In genomic region chr5:170534941-170535340, GRCh38 we compare ENCODE assay signal across 26 cellular contexts. TPM values are rescaled to one million over a fixed set of nuclear protein-coding genes. Genes with fewer than 3 reads are reported as not detected.
"Had no signal": no experiment of that assay in that cellular context is flagged by ENCODE, and none has a peak within 500 bp of the region (broad histone marks: within the 10 kb centered on the region; RNA-seq: fewer than 3 reads in every experiment).

No MANE protein-coding gene starts in this region.

- DNase-seq: activated CD4-positive, alpha-beta T cell treated with anti-CD3 and anti-CD28 coated beads, Interleukin-2, amount 10 ng/mL, durations not matched to agents 24 days and 14 days; activated CD4-positive, alpha-beta T cell treated with anti-CD3 and anti-CD28 coated beads, Interleukin-2, amount 50 U/mL, for 48 hours; activated CD4-positive, CD25-positive, alpha-beta regulatory T cell treated with anti-CD3 and anti-CD28 coated beads, Interleukin-2, amount 50 U/mL, for 72 hours; activated gamma-delta T cell; activated naive CD4-positive, alpha-beta T cell treated with anti-CD3 and anti-CD28 coated beads for 36 hours; activated T-cell treated with anti-CD3 and anti-CD28 coated beads for 4 hours; activated T-cell treated with anti-CD3 and anti-CD28 coated beads, Interleukin-2, amount 50 U/mL, for 48 hours; amygdala; Karpas-422; NCI-H1105 treated with DMSO at 0.1 percent for 48 hours; NCI-H1436 treated with DMSO at 0.1 percent for 48 hours; NCI-H187; NCI-H2081 treated with DMSO at 0.1 percent for 48 hours; NCI-H2227 treated with DMSO at 0.1 percent for 48 hours; NCI-H526 treated with DMSO at 0.1 percent for 48 hours; NCI-H82; OCI-M1; SIG-M5; T-helper 17 cell; T-helper 9 cell had no signal

- H3K4me3 ChIP-seq: K562 had no signal

- H3K27ac Mint-ChIP-seq: activated CD4-positive, alpha-beta T cell treated with anti-CD3 and anti-CD28 coated beads, Interleukin-2, amount 10 ng/mL, durations not matched to agents 24 days and 14 days; activated naive CD4-positive, alpha-beta T cell treated with anti-CD3 and anti-CD28 coated beads for 36 hours; activated naive CD8-positive, alpha-beta T cell; activated T-helper 17 cell treated with anti-CD3 and anti-CD28 coated beads, Interleukin-2, amount 50 U/mL, for 72 hours; T-helper 17 cell; WTC11 had no signal

- H3K4me1 Mint-ChIP-seq: activated CD4-positive, alpha-beta T cell treated with anti-CD3 and anti-CD28 coated beads, Interleukin-2, amount 10 ng/mL, durations not matched to agents 24 days and 14 days; activated T-helper 17 cell treated with anti-CD3 and anti-CD28 coated beads, Interleukin-2, amount 50 U/mL, for 72 hours; T-helper 17 cell had no signal

- H3K36me3 Mint-ChIP-seq: activated naive CD8-positive, alpha-beta T cell; brain; WTC11 had no signal

- H3K4me3 Mint-ChIP-seq: activated CD4-positive, alpha-beta T cell treated with anti-CD3 and anti-CD28 coated beads, Interleukin-2, amount 10 ng/mL, durations not matched to agents 24 days and 14 days; activated naive CD4-positive, alpha-beta T cell treated with anti-CD3 and anti-CD28 coated beads for 36 hours; activated naive CD8-positive, alpha-beta T cell; activated T-helper 17 cell treated with anti-CD3 and anti-CD28 coated beads, Interleukin-2, amount 50 U/mL, for 72 hours; brain; WTC11 had no signal

- H3K9me3 Mint-ChIP-seq: activated CD4-positive, alpha-beta T cell treated with anti-CD3 and anti-CD28 coated beads, Interleukin-2, amount 10 ng/mL, durations not matched to agents 24 days and 14 days; activated naive CD4-positive, alpha-beta T cell treated with anti-CD3 and anti-CD28 coated beads for 36 hours; activated T-helper 17 cell treated with anti-CD3 and anti-CD28 coated beads, Interleukin-2, amount 50 U/mL, for 72 hours; WTC11 had no signal

RNA-seq across cellular contexts. Expression of gene KCNIP1, which starts 31.1 kb away (rescaled TPM):
- total RNA-seq: activated CD4-positive, alpha-beta T cell treated with anti-CD3 and anti-CD28 coated beads, Interleukin-2, amount 10 ng/mL, durations not matched to agents 24 days and 14 days; activated naive CD4-positive, alpha-beta T cell treated with anti-CD3 and anti-CD28 coated beads for 36 hours; activated T-helper 17 cell treated with anti-CD3 and anti-CD28 coated beads, Interleukin-2, amount 50 U/mL, for 72 hours; K562; NCI-H460; T-helper 17 cell had no signal
